Comparison of ENCODE assay signal across 18 cellular contexts in the genomic region with DNA sequence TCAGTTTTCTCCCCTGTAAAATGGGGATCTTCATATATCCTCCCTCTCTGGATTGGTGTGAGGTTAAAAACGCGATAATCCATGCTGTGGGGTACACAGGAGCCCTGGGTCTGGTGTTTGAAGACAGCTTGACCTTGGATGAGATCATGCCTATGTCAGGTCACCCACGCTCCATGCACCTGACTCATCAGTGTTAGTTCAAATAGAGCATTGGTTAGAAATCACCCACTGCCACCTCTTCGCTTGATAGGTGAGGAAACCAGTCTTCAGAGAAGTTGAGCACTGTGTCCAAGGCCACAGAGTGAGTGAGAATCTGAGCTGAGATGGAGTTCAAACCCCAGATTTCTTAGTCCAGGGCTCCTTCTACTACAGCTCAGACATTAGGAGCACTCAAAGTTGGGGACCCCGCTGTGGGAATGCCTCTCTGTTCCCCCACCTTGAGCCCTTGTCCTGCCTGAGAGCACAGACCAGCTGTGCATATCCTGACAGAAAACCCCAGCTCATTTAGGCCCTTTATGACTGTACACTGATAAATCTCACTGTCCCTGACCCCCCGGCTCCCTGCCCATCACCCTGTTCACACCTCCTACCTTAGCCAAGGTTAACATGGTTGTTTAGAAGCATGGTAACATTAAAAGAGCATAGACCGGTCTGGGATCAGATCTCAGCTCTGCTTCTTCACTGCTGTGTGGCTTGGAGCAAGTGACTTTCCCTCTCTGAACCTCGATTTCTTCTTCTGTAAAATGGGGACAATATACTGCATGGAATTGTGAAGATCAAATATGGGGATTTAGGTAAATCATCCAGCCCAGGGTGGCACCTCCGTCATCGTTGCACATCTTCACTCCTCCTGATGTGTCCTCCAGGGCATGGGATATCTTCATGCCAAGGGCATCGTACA. TPM values are rescaled to one million over a fixed set of nuclear protein-coding genes. Genes with fewer than 3 reads are reported as not detected.
A peak's percentile ranks its signal among the peaks of the same experiment; 100 is the strongest.
DNase-seq lines count a peak whose midpoint lies in the region; ATAC-seq and TF ChIP-seq lines count a peak whose summit lies in the region.
"Had no signal": no experiment of that assay in that cellular context is flagged by ENCODE, and none has a peak within 500 bp of the region (broad histone marks: within the 10 kb centered on the region; RNA-seq: fewer than 3 reads in every experiment).

No MANE protein-coding gene starts in this region.

- H3K4me3 ChIP-seq in mesenchymal stem cell (ENCODE audit: insufficient read depth in 1 of 2, low read depth in 1 of 2, low read length in 2 of 2), result no peak overlapping the region
- no peak overlapping the region for H3K4me3 ChIP-seq in CD8-positive, alpha-beta T cell (ENCODE audit: low read depth, low read length)
- H3K4me3 ChIP-seq: right atrium auricular region, tibial artery had no signal

- H3K23ac ChIP-seq in mesenchymal stem cell (ENCODE audit: low read length in 2 of 2), result no peak overlapping the region

- H2BK5ac ChIP-seq in mesenchymal stem cell (ENCODE audit: low read depth, low read length, poor library complexity, severe bottlenecking), result no peak overlapping the region

- peaks cover 49% of the 10 kb centered on the region for H3K36me3 Mint-ChIP-seq in activated CD8-positive, alpha-beta T cell treated with anti-CD3 and anti-CD28 coated beads for 36 hours (ENCODE audit: low read depth)
- H3K36me3 Mint-ChIP-seq in activated CD8-positive, alpha-beta T cell treated with anti-CD3 and anti-CD28 coated beads, Interleukin-2, amount 10 ng/mL, durations not matched to agents 7 days and 5 days (ENCODE audit: low read depth), result peaks cover 29% of the 10 kb centered on the region
- peaks cover 37% of the 10 kb centered on the region for H3K36me3 Mint-ChIP-seq in WTC11
- peaks cover 10% of the 10 kb centered on the region for H3K36me3 Mint-ChIP-seq in nephron progenitor cell (ENCODE audit: low read depth)
- H3K36me3 Mint-ChIP-seq in CD8-positive, alpha-beta T cell, result peaks cover 67% of the 10 kb centered on the region

- DNase-seq in activated CD8-positive, alpha-beta T cell treated with anti-CD3 and anti-CD28 coated beads for 36 hours, result peak; percentile 47
- DNase-seq in activated CD8-positive, alpha-beta T cell treated with anti-CD3 and anti-CD28 coated beads, Interleukin-2, amount 10 ng/mL, durations not matched to agents 7 days and 5 days, result no peak
- DNase-seq in WTC11 (ENCODE audit: low spot score) (no peak), mesenchymal stem cell (peak; percentile 6), nephron progenitor cell (no peak), SIG-M5 treated with dmso at 0.1 percent for 504 hours (lab: John Stamatoyannopoulos, UW; ENCODE audit: unreplicated experiment) (no peak)
- no peak for DNase-seq in CD8-positive, alpha-beta T cell
- DNase-seq: CD4-positive, alpha-beta memory T cell; foreskin melanocyte; NCI-H1105; NCI-H2081 treated with DMSO at 0.1 percent for 48 hours; NCI-H446 treated with DMSO at 0.1 percent for 48 hours; stimulated activated naive B cell treated with anti-CD40 and anti-IgM and Interleukin-4, amounts not matched to agents 10 μg/mL and 1 μg/mL and 100 μg/mL, for 72 hours; tibial artery had no signal

- H3K4me2 ChIP-seq in mesenchymal stem cell (ENCODE audit: low read length, poor library complexity, severe bottlenecking), result no peak overlapping the region

- no peaks in the 10 kb centered on the region for H3K9me3 ChIP-seq in mesenchymal stem cell (ENCODE audit: control insufficient read depth, low read length)
- no peaks in the 10 kb centered on the region for H3K9me3 ChIP-seq in CD8-positive, alpha-beta T cell (ENCODE audit: low read length)
- H3K9me3 ChIP-seq: right atrium auricular region, tibial artery had no signal

- no peak overlapping the region for H2BK15ac ChIP-seq in mesenchymal stem cell (ENCODE audit: low read depth, poor library complexity, severe bottlenecking)

- H3K4me1 ChIP-seq in mesenchymal stem cell (ENCODE audit: control insufficient read depth, insufficient read depth, low read depth, low read length), result peaks cover 2% of the 10 kb centered on the region
- no peaks in the 10 kb centered on the region for H3K4me1 ChIP-seq in CD8-positive, alpha-beta T cell (ENCODE audit: insufficient read depth, low read length)
- H3K4me1 ChIP-seq: tibial artery had no signal

- no peaks in the 10 kb centered on the region for H3K9me3 Mint-ChIP-seq in activated CD8-positive, alpha-beta T cell treated with anti-CD3 and anti-CD28 coated beads for 36 hours
- no peaks in the 10 kb centered on the region for H3K9me3 Mint-ChIP-seq in activated CD8-positive, alpha-beta T cell treated with anti-CD3 and anti-CD28 coated beads, Interleukin-2, amount 10 ng/mL, durations not matched to agents 7 days and 5 days (ENCODE audit: insufficient read depth)
- no peaks in the 10 kb centered on the region for H3K9me3 Mint-ChIP-seq in WTC11
- H3K9me3 Mint-ChIP-seq in nephron progenitor cell, result no peaks in the 10 kb centered on the region
- no peaks in the 10 kb centered on the region for H3K9me3 Mint-ChIP-seq in CD8-positive, alpha-beta T cell
- H3K9me3 Mint-ChIP-seq: CD4-positive, alpha-beta memory T cell; dendritic cell treated with granulocyte-macrophage colony-stimulating factor and Interleukin-4, amounts not matched to agents 40 ng/mL and 50 ng/mL, for 4 days; stimulated activated naive B cell treated with anti-CD40 and anti-IgM and Interleukin-4, amounts not matched to agents 10 μg/mL and 1 μg/mL and 100 μg/mL, for 72 hours had no signal

- no peak overlapping the region for H2BK12ac ChIP-seq in mesenchymal stem cell (ENCODE audit: low read length in 2 of 2)

- CTCF ChIA-PET in activated CD8-positive, alpha-beta T cell treated with anti-CD3 and anti-CD28 coated beads for 36 hours (lab: Charles Lee), result interaction anchor here (1.2 to 7.2 kb wide), 4 partner anchors 9 to 254 kb away, joined by 3 to 65 read pairs (median 6); no protein-coding TSS in a partner anchor
- CTCF ChIA-PET in activated CD8-positive, alpha-beta T cell treated with anti-CD3 and anti-CD28 coated beads, Interleukin-2, amount 10 ng/mL, durations not matched to agents 7 days and 5 days (lab: Charles Lee), result interaction anchor here (1.3 to 16.7 kb wide), 5 partner anchors 9 to 271 kb away, joined by 3 to 281 read pairs (median 6); no protein-coding TSS in a partner anchor
- CTCF ChIA-PET in WTC11 (lab: Charles Lee), result interaction anchor here (0.9 to 5.5 kb wide), 3 partner anchors 42 to 271 kb away, joined by 3 to 48 read pairs (median 4); no protein-coding TSS in a partner anchor
- CTCF ChIA-PET in CD8-positive, alpha-beta T cell (lab: Charles Lee), result interaction anchor here (1.1 to 13.0 kb wide), 3 partner anchors 9 to 375 kb away, joined by 3 to 181 read pairs (median 7); no protein-coding TSS in a partner anchor

- intact Hi-C loops in activated CD8-positive, alpha-beta T cell treated with anti-CD3 and anti-CD28 coated beads for 36 hours (cut with micrococcal nuclease), result loop anchor here (10.0 kb wide), 1 partner anchor 374 kb away; no protein-coding TSS in a partner anchor
- intact Hi-C loops in CD8-positive, alpha-beta T cell (cut with DNase I, micrococcal nuclease), result loop anchor here in 1 of 2 experiments (1.0 kb wide), 1 partner anchor 43 kb away; no protein-coding TSS in a partner anchor

- peaks cover 3% of the 10 kb centered on the region for H3K79me1 ChIP-seq in mesenchymal stem cell (replicated peaks; ENCODE audit: low read length, poor library complexity, severe bottlenecking)

- no peak overlapping the region for H3K4ac ChIP-seq in mesenchymal stem cell (ENCODE audit: low read depth in 1 of 2, low read length in 2 of 2)

- H3K4me3 Mint-ChIP-seq in activated CD8-positive, alpha-beta T cell treated with anti-CD3 and anti-CD28 coated beads for 36 hours, result no peak overlapping the region
- H3K4me3 Mint-ChIP-seq in activated CD8-positive, alpha-beta T cell treated with anti-CD3 and anti-CD28 coated beads, Interleukin-2, amount 10 ng/mL, durations not matched to agents 7 days and 5 days, result no peak overlapping the region
- no peak overlapping the region for H3K4me3 Mint-ChIP-seq in WTC11
- no peak overlapping the region for H3K4me3 Mint-ChIP-seq in nephron progenitor cell
- H3K4me3 Mint-ChIP-seq in CD8-positive, alpha-beta T cell, result no peak overlapping the region
- H3K4me3 Mint-ChIP-seq: CD4-positive, alpha-beta memory T cell; dendritic cell treated with granulocyte-macrophage colony-stimulating factor and Interleukin-4, amounts not matched to agents 40 ng/mL and 50 ng/mL, for 4 days; stimulated activated naive B cell treated with anti-CD40 and anti-IgM and Interleukin-4, amounts not matched to agents 10 μg/mL and 1 μg/mL and 100 μg/mL, for 72 hours had no signal

- H2BK120ac ChIP-seq in mesenchymal stem cell (ENCODE audit: low read depth, low read length), result no peak overlapping the region

- POLR2A ChIA-PET in activated CD8-positive, alpha-beta T cell treated with anti-CD3 and anti-CD28 coated beads for 36 hours (lab: Charles Lee), result interaction anchor here (1.0 kb wide), 1 partner anchor 276 kb away, joined by 3 read pairs; no protein-coding TSS in a partner anchor
- POLR2A ChIA-PET in activated CD8-positive, alpha-beta T cell treated with anti-CD3 and anti-CD28 coated beads, Interleukin-2, amount 10 ng/mL, durations not matched to agents 7 days and 5 days (lab: Charles Lee), result interaction anchor here (1.2 to 2.0 kb wide), 2 partner anchors 24 to 42 kb away, joined by 3 to 13 read pairs; no protein-coding TSS in a partner anchor
- POLR2A ChIA-PET in WTC11 (lab: Charles Lee), result no interaction called here
- POLR2A ChIA-PET in CD8-positive, alpha-beta T cell (lab: Charles Lee), result no interaction called here

- H3K27me3 ChIP-seq in mesenchymal stem cell (ENCODE audit: control insufficient read depth in 1 of 2, insufficient read depth in 1 of 2, low read length in 2 of 2), result no peaks in the 10 kb centered on the region
- no peaks in the 10 kb centered on the region for H3K27me3 ChIP-seq in CD8-positive, alpha-beta T cell (ENCODE audit: insufficient read depth, low read length)
- H3K27me3 ChIP-seq: right atrium auricular region, tibial artery had no signal

- WGBS in mesenchymal stem cell, result 95% methylated on average over 11 of the region's 11 CpGs

- H4K91ac ChIP-seq in mesenchymal stem cell (ENCODE audit: low read length), result peak overlapping the region; percentile 5

- H3K27ac ChIP-seq in mesenchymal stem cell (ENCODE audit: low read length, poor library complexity, severe bottlenecking), result no peak overlapping the region
- no peak overlapping the region for H3K27ac ChIP-seq in CD8-positive, alpha-beta T cell (ENCODE audit: low read depth, low read length)
- H3K27ac ChIP-seq: epithelial cell of prostate, right atrium auricular region, tibial artery had no signal

- no peak overlapping the region for H2AFZ ChIP-seq in mesenchymal stem cell (ENCODE audit: low read depth, low read length)

- H3K36me3 ChIP-seq in mesenchymal stem cell (ENCODE audit: control insufficient read depth in 1 of 2, insufficient read depth in 2 of 2, low read depth in 1 of 2, low read length in 2 of 2), result peaks cover 71 to 78% of the 10 kb centered on the region in 2 experiments
- peaks cover 9% of the 10 kb centered on the region for H3K36me3 ChIP-seq in CD8-positive, alpha-beta T cell (ENCODE audit: insufficient read depth, low read length)

- peak; percentile 67 for ATAC-seq in activated CD8-positive, alpha-beta T cell treated with anti-CD3 and anti-CD28 coated beads for 36 hours
- ATAC-seq in activated CD8-positive, alpha-beta T cell treated with anti-CD3 and anti-CD28 coated beads, Interleukin-2, amount 10 ng/mL, durations not matched to agents 7 days and 5 days, result no peak
- ATAC-seq in GM18868 (IDR thresholded peaks at IDR 0.05; ENCODE audit: unreplicated experiment), result peak; percentile 53
- no peak for ATAC-seq in WTC11
- no peak for ATAC-seq in CD8-positive, alpha-beta T cell

- no peak overlapping the region for H2AK5ac ChIP-seq in mesenchymal stem cell (ENCODE audit: low read length, severe bottlenecking)

- H3K9ac ChIP-seq in mesenchymal stem cell (ENCODE audit: low read length), result no peak overlapping the region

- H3K14ac ChIP-seq in mesenchymal stem cell (ENCODE audit: low read length in 2 of 2), result no peak overlapping the region

- H3K27ac Mint-ChIP-seq in activated CD8-positive, alpha-beta T cell treated with anti-CD3 and anti-CD28 coated beads for 36 hours, result no peak overlapping the region
- H3K27ac Mint-ChIP-seq in activated CD8-positive, alpha-beta T cell treated with anti-CD3 and anti-CD28 coated beads, Interleukin-2, amount 10 ng/mL, durations not matched to agents 7 days and 5 days, result no peak overlapping the region
- peak overlapping the region; percentile 36 for H3K27ac Mint-ChIP-seq in WTC11
- H3K27ac Mint-ChIP-seq in nephron progenitor cell, result no peak overlapping the region
- H3K27ac Mint-ChIP-seq in CD8-positive, alpha-beta T cell, result no peak overlapping the region
- H3K27ac Mint-ChIP-seq: dendritic cell treated with granulocyte-macrophage colony-stimulating factor and Interleukin-4, amounts not matched to agents 40 ng/mL and 50 ng/mL, for 4 days; stimulated activated naive B cell treated with anti-CD40 and anti-IgM and Interleukin-4, amounts not matched to agents 10 μg/mL and 1 μg/mL and 100 μg/mL, for 72 hours had no signal

- H3K27me3 Mint-ChIP-seq in activated CD8-positive, alpha-beta T cell treated with anti-CD3 and anti-CD28 coated beads for 36 hours, result no peaks in the 10 kb centered on the region
- no peaks in the 10 kb centered on the region for H3K27me3 Mint-ChIP-seq in activated CD8-positive, alpha-beta T cell treated with anti-CD3 and anti-CD28 coated beads, Interleukin-2, amount 10 ng/mL, durations not matched to agents 7 days and 5 days (ENCODE audit: low read depth)
- H3K27me3 Mint-ChIP-seq in WTC11 (ENCODE audit: low read depth) (no peaks in the 10 kb centered on the region), nephron progenitor cell (ENCODE audit: low read depth, poor library complexity) (no peaks in the 10 kb centered on the region)
- H3K27me3 Mint-ChIP-seq in CD8-positive, alpha-beta T cell (ENCODE audit: low read depth), result no peaks in the 10 kb centered on the region
- H3K27me3 Mint-ChIP-seq: CD4-positive, alpha-beta memory T cell; dendritic cell treated with granulocyte-macrophage colony-stimulating factor and Interleukin-4, amounts not matched to agents 40 ng/mL and 50 ng/mL, for 4 days; stimulated activated naive B cell treated with anti-CD40 and anti-IgM and Interleukin-4, amounts not matched to agents 10 μg/mL and 1 μg/mL and 100 μg/mL, for 72 hours had no signal

- peaks cover 12% of the 10 kb centered on the region for H3K4me1 Mint-ChIP-seq in activated CD8-positive, alpha-beta T cell treated with anti-CD3 and anti-CD28 coated beads for 36 hours (ENCODE audit: low read depth)
- peaks cover 2% of the 10 kb centered on the region for H3K4me1 Mint-ChIP-seq in activated CD8-positive, alpha-beta T cell treated with anti-CD3 and anti-CD28 coated beads, Interleukin-2, amount 10 ng/mL, durations not matched to agents 7 days and 5 days (ENCODE audit: low read depth)
- H3K4me1 Mint-ChIP-seq in WTC11, result no peaks in the 10 kb centered on the region
- H3K4me1 Mint-ChIP-seq in nephron progenitor cell, result peaks cover 5% of the 10 kb centered on the region
- H3K4me1 Mint-ChIP-seq in CD8-positive, alpha-beta T cell (ENCODE audit: low read depth), result no peaks in the 10 kb centered on the region

- no peak for TF ChIP-seq CTCF in activated CD8-positive, alpha-beta T cell treated with anti-CD3 and anti-CD28 coated beads for 36 hours (IDR thresholded peaks at IDR 0.05)
- no peak for TF ChIP-seq CTCF in WTC11 (IDR thresholded peaks at IDR 0.05)
- no peak for TF ChIP-seq CTCF in nephron progenitor cell (IDR thresholded peaks at IDR 0.05)
- no peak for TF ChIP-seq CTCF in CD8-positive, alpha-beta T cell (IDR thresholded peaks at IDR 0.05)

- no peak overlapping the region for H4K8ac ChIP-seq in mesenchymal stem cell (ENCODE audit: low read length)

- no peak overlapping the region for H3K18ac ChIP-seq in mesenchymal stem cell (ENCODE audit: low read depth in 1 of 2, low read length in 2 of 2)

RNA-seq across cellular contexts. Expression of a gene that starts 22.4 kb away (rescaled TPM):
- 10 to 100 TPM; 17.3 to 18.4 TPM for total RNA-seq in activated CD8-positive, alpha-beta T cell treated with anti-CD3 and anti-CD28 coated beads for 36 hours
- 100 to 1,000 TPM; 160 to 173 TPM for total RNA-seq in activated CD8-positive, alpha-beta T cell treated with anti-CD3 and anti-CD28 coated beads, Interleukin-2, amount 10 ng/mL, durations not matched to agents 7 days and 5 days
- total RNA-seq in WTC11 (2021), result 3.3 to 5.7 TPM (median 3.7 TPM) in 3 replicates
- 1.2 TPM for polyA plus RNA-seq in mesenchymal stem cell (2013, experiment 1 of 2)
- 1.2 TPM for polyA plus RNA-seq in mesenchymal stem cell (2013, experiment 2 of 2)
- total RNA-seq in CD8-positive, alpha-beta T cell, result 10 to 100 TPM; 13.9 to 14.9 TPM

Comparison
In these comparisons a context has a peak if more than half of its experiments do, and no peak if none do; other contexts are left out.
1. ATAC-seq: peak in activated CD8-positive, alpha-beta T cell treated with anti-CD3 and anti-CD28 coated beads for 36 hours (single experiment) and GM18868 (single experiment); none in activated CD8-positive, alpha-beta T cell treated with anti-CD3 and anti-CD28 coated beads, Interleukin-2, amount 10 ng/mL, durations not matched to agents 7 days and 5 days (single experiment), WTC11 (single experiment) and CD8-positive, alpha-beta T cell (single experiment).
2. DNase-seq: peak in activated CD8-positive, alpha-beta T cell treated with anti-CD3 and anti-CD28 coated beads for 36 hours (single experiment) and mesenchymal stem cell (single experiment); none in activated CD8-positive, alpha-beta T cell treated with anti-CD3 and anti-CD28 coated beads, Interleukin-2, amount 10 ng/mL, durations not matched to agents 7 days and 5 days (single experiment), WTC11 (single experiment), nephron progenitor cell (single experiment), SIG-M5 treated with dmso at 0.1 percent for 504 hours (single experiment) and CD8-positive, alpha-beta T cell (0 of 7).
3. RNA of a gene that starts 22.4 kb away (total RNA-seq): 160 to 173 TPM in activated CD8-positive, alpha-beta T cell treated with anti-CD3 and anti-CD28 coated beads, Interleukin-2, amount 10 ng/mL, durations not matched to agents 7 days and 5 days; 17.3 to 18.4 TPM in activated CD8-positive, alpha-beta T cell treated with anti-CD3 and anti-CD28 coated beads for 36 hours, 13.9 to 14.9 TPM in CD8-positive, alpha-beta T cell and 3.3 to 5.7 TPM in WTC11; every median in the first group is over 4 times any median in the second.
4. POLR2A ChIA-PET loops: an anchor here in activated CD8-positive, alpha-beta T cell treated with anti-CD3 and anti-CD28 coated beads for 36 hours (1.0 kb wide) and activated CD8-positive, alpha-beta T cell treated with anti-CD3 and anti-CD28 coated beads, Interleukin-2, amount 10 ng/mL, durations not matched to agents 7 days and 5 days (1.2 to 2.0 kb wide); none called in WTC11 and CD8-positive, alpha-beta T cell.